ENCODE assay signal across 1 cellular context in genomic region chr3:195553268-195553667, GRCh38.
TF ChIP-seq lines count a peak whose summit lies in the region.

No MANE protein-coding gene starts in this region.

TF ChIP-seq in K562, 482 proteins besides CTCF, POLR2A, EP300 and RAD21:
- TF ChIP-seq HCFC1 (IDR thresholded peaks at IDR 0.05; ENCODE audit: low read depth, low read length), result no peak
- no peak for TF ChIP-seq DACH1 (IDR thresholded peaks at IDR 0.05; ENCODE audit: partially characterized antibody)
- no peak for TF ChIP-seq ZNF232 (CRISPR knock-in tag; IDR thresholded peaks at IDR 0.05)
- TF ChIP-seq VEZF1 (CRISPR knock-in tag; IDR thresholded peaks at IDR 0.05), result no peak
- TF ChIP-seq BHLHE40 (IDR thresholded peaks at IDR 0.05; ENCODE audit: low read length), result 0 out of 2 replicates have a peak, but pooled peaks have one; percentile 19
- no peak for TF ChIP-seq ZNF766 (CRISPR knock-in tag; conservative IDR thresholded peaks at IDR 0.05)
- no peak for TF ChIP-seq RNF219 (CRISPR knock-in tag; IDR thresholded peaks at IDR 0.05)
- no peak for TF ChIP-seq MLX (CRISPR knock-in tag; conservative IDR thresholded peaks at IDR 0.05)
- TF ChIP-seq ZFP36 (IDR thresholded peaks at IDR 0.05; ENCODE audit: low read depth, low read length, partially characterized antibody), result peak; percentile 15
- TF ChIP-seq ZBTB12 (CRISPR knock-in tag; IDR thresholded peaks at IDR 0.05), result no peak
- no peak for TF ChIP-seq PTTG1 (tag; IDR thresholded peaks at IDR 0.05; ENCODE audit: low read depth)
